ENCODE assay signal across 9 cellular contexts in the genomic region with DNA sequence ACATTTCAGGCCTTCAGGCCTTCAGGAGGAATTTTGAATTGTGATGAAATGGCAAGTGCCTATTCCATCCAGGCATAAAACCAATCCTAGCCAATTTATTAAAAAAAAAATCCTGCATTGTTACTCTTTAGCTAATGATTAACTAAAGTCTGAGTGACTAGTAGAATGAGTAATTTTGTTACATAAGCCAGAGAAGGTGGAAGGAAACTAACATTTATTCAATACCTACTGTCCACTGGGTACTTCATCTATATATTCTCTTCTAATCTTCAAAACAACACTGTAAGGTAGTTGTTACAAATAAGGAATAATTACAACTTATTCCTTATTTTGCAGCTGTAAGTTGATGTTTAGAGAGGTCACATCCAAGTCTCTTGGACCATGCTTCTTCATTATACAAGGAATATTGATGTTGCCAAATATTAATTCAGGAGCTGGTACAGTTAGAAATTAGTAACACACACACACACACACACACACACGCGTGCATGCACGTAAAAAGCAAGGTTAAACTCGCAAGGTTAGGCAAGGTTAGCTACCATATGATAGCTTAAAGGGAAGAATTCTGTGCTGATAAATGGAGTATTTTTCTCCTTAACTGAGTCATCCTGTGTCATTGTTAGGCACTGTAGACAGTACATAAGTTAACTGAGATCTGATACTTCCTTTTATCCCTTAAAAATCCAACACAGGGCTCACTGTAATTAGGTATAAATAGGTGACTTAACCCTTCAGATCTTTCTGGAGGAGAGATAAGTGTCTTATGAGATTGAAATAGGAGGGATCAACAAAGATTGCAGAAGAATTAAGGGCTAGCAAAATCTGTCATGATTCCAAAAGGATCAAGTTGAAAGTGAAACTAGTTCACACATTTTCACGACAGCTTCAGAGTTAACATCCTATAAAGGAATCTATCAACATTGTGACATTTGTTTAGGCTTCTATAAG.
DNase-seq lines count a peak whose midpoint lies in the region; ATAC-seq, FAIRE-seq and TF ChIP-seq lines count a peak whose summit lies in the region.
"Had no signal": no experiment of that assay in that cellular context is flagged by ENCODE, and none has a peak within 500 bp of the region (broad histone marks: within the 10 kb centered on the region; RNA-seq: fewer than 3 reads in every experiment).

No MANE protein-coding gene starts in this region.

- WGBS in mesenchymal stem cell, result no CpG with 5 or more reads among the region's 5 CpGs

- H3K79me1 ChIP-seq in mesenchymal stem cell (replicated peaks; ENCODE audit: low read length, poor library complexity, severe bottlenecking), result peaks cover 5% of the 10 kb centered on the region

- no peak overlapping the region for H3K14ac ChIP-seq in mesenchymal stem cell (ENCODE audit: low read length in 2 of 2)

- H3K9me3 Mint-ChIP-seq in chondrocyte (ENCODE audit: low read depth), result no peaks in the 10 kb centered on the region

- H2BK15ac ChIP-seq in mesenchymal stem cell (ENCODE audit: low read depth, poor library complexity, severe bottlenecking), result no peak overlapping the region

- no peak for TF ChIP-seq CTCF in chondrocyte (IDR thresholded peaks at IDR 0.05)

- H2BK120ac ChIP-seq in mesenchymal stem cell (ENCODE audit: low read depth, low read length), result no peak overlapping the region

- no peaks in the 10 kb centered on the region for H3K79me2 ChIP-seq in ACC112 (ENCODE audit: control insufficient read depth, insufficient read depth, low read length, unreplicated experiment)

- H3K27ac Mint-ChIP-seq in chondrocyte (ENCODE audit: unreplicated experiment), result peak overlapping the region; percentile 93

- H3K27ac ChIP-seq in ACC112 (ENCODE audit: low read depth, low read length), result peak overlapping the region; percentile 59
- peak overlapping the region; percentile 36 for H3K27ac ChIP-seq in mesenchymal stem cell (ENCODE audit: low read length, poor library complexity, severe bottlenecking)

- H2BK12ac ChIP-seq in mesenchymal stem cell (ENCODE audit: low read length in 2 of 2), result no peak overlapping the region

- H3K4me2 ChIP-seq in mesenchymal stem cell (ENCODE audit: low read length, poor library complexity, severe bottlenecking), result peak overlapping the region; percentile 71

- ATAC-seq in GM21529 (IDR thresholded peaks at IDR 0.05; ENCODE audit: unreplicated experiment), result no peak
- ATAC-seq in GM19397 (IDR thresholded peaks at IDR 0.05; ENCODE audit: unreplicated experiment), result no peak

- peaks cover 45% of the 10 kb centered on the region for H3K4me1 Mint-ChIP-seq in chondrocyte (ENCODE audit: low read depth)

- no peak overlapping the region for H3K4ac ChIP-seq in mesenchymal stem cell (ENCODE audit: low read depth in 1 of 2, low read length in 2 of 2)

- no peak overlapping the region for H4K91ac ChIP-seq in mesenchymal stem cell (ENCODE audit: low read length)

- H2AFZ ChIP-seq in ACC112 (ENCODE audit: low read length, unreplicated experiment) (peak overlapping the region; percentile 81), mesenchymal stem cell (ENCODE audit: low read depth, low read length) (no peak overlapping the region)

- H3K27me3 Mint-ChIP-seq in chondrocyte (ENCODE audit: low read depth), result no peaks in the 10 kb centered on the region

- H3K4me3 ChIP-seq in ACC112 (ENCODE audit: low read depth, low read length), result peak overlapping the region; percentile 74
- peak overlapping the region in 1 of 2 experiments; percentile 72 for H3K4me3 ChIP-seq in mesenchymal stem cell (ENCODE audit: insufficient read depth in 1 of 2, low read depth in 1 of 2, low read length in 2 of 2)

- no peak overlapping the region for H3K23ac ChIP-seq in mesenchymal stem cell (ENCODE audit: low read length in 2 of 2)

- peak overlapping the region; percentile 83 for H3K9ac ChIP-seq in mesenchymal stem cell (ENCODE audit: low read length)

- H3K18ac ChIP-seq in mesenchymal stem cell (ENCODE audit: low read depth in 1 of 2, low read length in 2 of 2), result no peak overlapping the region

- H3K27me3 ChIP-seq in ACC112 (ENCODE audit: insufficient read depth, low read length) (no peaks in the 10 kb centered on the region), mesenchymal stem cell (ENCODE audit: control insufficient read depth in 1 of 2, insufficient read depth in 1 of 2, low read length in 2 of 2) (no peaks in the 10 kb centered on the region)

- DNase-seq in HTR-8/SVneo (ENCODE audit: insufficient read length, low spot score), result peak; percentile 11
- no peak for DNase-seq in chondrocyte (ENCODE audit: low spot score)
- DNase-seq in mesenchymal stem cell, result peak; percentile 69
- DNase-seq in activated CD4-positive, CD25-positive, alpha-beta regulatory T cell treated with anti-CD3 and anti-CD28 coated beads, Interleukin-2, amount 50 U/mL, for 72 hours, result no peak
- no peak for DNase-seq in NCI-H1417 treated with DMSO at 0.1 percent for 48 hours (lab: John Stamatoyannopoulos, UW)
- DNase-seq: head of caudate nucleus had no signal

- peak overlapping the region; percentile 71 for H3K4me3 Mint-ChIP-seq in chondrocyte (ENCODE audit: unreplicated experiment)

- H3K36me3 Mint-ChIP-seq in chondrocyte (ENCODE audit: low read depth), result no peaks in the 10 kb centered on the region

- H4K8ac ChIP-seq in mesenchymal stem cell (ENCODE audit: low read length), result no peak overlapping the region

- H2AK5ac ChIP-seq in mesenchymal stem cell (ENCODE audit: low read length, severe bottlenecking), result no peak overlapping the region

- no peak overlapping the region for H2BK5ac ChIP-seq in mesenchymal stem cell (ENCODE audit: low read depth, low read length, poor library complexity, severe bottlenecking)

- no peak for FAIRE-seq in HTR-8/SVneo (lab: Jason Lieb, UNC)

- H3K4me1 ChIP-seq in ACC112 (ENCODE audit: control insufficient read depth, insufficient read depth, low read length, unreplicated experiment) (peaks cover 8% of the 10 kb centered on the region), mesenchymal stem cell (ENCODE audit: control insufficient read depth, insufficient read depth, low read depth, low read length) (peaks cover 4% of the 10 kb centered on the region)

- no peaks in the 10 kb centered on the region for H3K9me3 ChIP-seq in mesenchymal stem cell (ENCODE audit: control insufficient read depth, low read length)

- H3K36me3 ChIP-seq in ACC112 (ENCODE audit: insufficient read depth, low read length), result no peaks in the 10 kb centered on the region
- H3K36me3 ChIP-seq in mesenchymal stem cell (ENCODE audit: control insufficient read depth in 1 of 2, insufficient read depth in 2 of 2, low read depth in 1 of 2, low read length in 2 of 2), result no peaks in the 10 kb centered on the region

Comparison
In these comparisons a context has a peak if more than half of its experiments do, and no peak if none do; other contexts are left out.
1. DNase-seq: peak in HTR-8/SVneo (single experiment) and mesenchymal stem cell (single experiment); none in chondrocyte (single experiment), activated CD4-positive, CD25-positive, alpha-beta regulatory T cell treated with anti-CD3 and anti-CD28 coated beads, Interleukin-2, amount 50 U/mL, for 72 hours (single experiment) and NCI-H1417 treated with DMSO at 0.1 percent for 48 hours (single experiment).